Comparison of ENCODE assay signal across 11 cellular contexts in genomic region chr20:437787-438486, GRCh38. TPM values are rescaled to one million over a fixed set of nuclear protein-coding genes. Genes with fewer than 3 reads are reported as not detected.
A peak's percentile ranks its signal among the peaks of the same experiment; 100 is the strongest.
DNase-seq lines count a peak whose midpoint lies in the region; ATAC-seq and TF ChIP-seq lines count a peak whose summit lies in the region.
"Had no signal": no experiment of that assay in that cellular context is flagged by ENCODE, and none has a peak within 500 bp of the region (broad histone marks: within the 10 kb centered on the region; RNA-seq: fewer than 3 reads in every experiment).

No MANE protein-coding gene starts in this region.

- no peak for TF ChIP-seq CTCF in osteocyte (IDR thresholded peaks at IDR 0.05)

- peaks cover 17 to 78% (median 55%) of the 10 kb centered on the region in 4 donors for H3K4me1 Mint-ChIP-seq in CD4-positive, CD25-positive, alpha-beta regulatory T cell
- peaks cover 36% of the 10 kb centered on the region for H3K4me1 Mint-ChIP-seq in activated T-helper 17 cell treated with anti-CD3 and anti-CD28 coated beads, Interleukin-2, amount 50 U/mL, for 72 hours
- peaks cover 39 to 66% (median 65%) of the 10 kb centered on the region in 4 donors for H3K4me1 Mint-ChIP-seq in naive thymus-derived CD8-positive, alpha-beta T cell
- H3K4me1 Mint-ChIP-seq in osteocyte (ENCODE audit: unreplicated experiment): no peaks in the 10 kb centered on the region

- peak overlapping the region; percentile 77 to 90 (median 84) for H3K4me3 Mint-ChIP-seq in CD4-positive, CD25-positive, alpha-beta regulatory T cell
- H3K4me3 Mint-ChIP-seq in activated T-helper 17 cell treated with anti-CD3 and anti-CD28 coated beads, Interleukin-2, amount 50 U/mL, for 72 hours: peak overlapping the region; percentile 76
- peak overlapping the region; percentile 66 to 90 (median 80) for H3K4me3 Mint-ChIP-seq in naive thymus-derived CD8-positive, alpha-beta T cell
- H3K4me3 Mint-ChIP-seq in osteocyte (ENCODE audit: unreplicated experiment): no peak overlapping the region
- H3K4me3 Mint-ChIP-seq: neural crest cell, WTC11 had no signal

- H3K27ac ChIP-seq in CD4-positive, CD25-positive, alpha-beta regulatory T cell (ENCODE audit: insufficient read depth, low read length, poor library complexity, severe bottlenecking): peak overlapping the region; percentile 55

- peaks cover 44% of the 10 kb centered on the region for H3K36me3 ChIP-seq in CD4-positive, CD25-positive, alpha-beta regulatory T cell (ENCODE audit: control insufficient read depth, insufficient read depth, low read length)

- no peaks in the 10 kb centered on the region for H3K9me3 Mint-ChIP-seq in CD4-positive, CD25-positive, alpha-beta regulatory T cell
- H3K9me3 Mint-ChIP-seq in activated T-helper 17 cell treated with anti-CD3 and anti-CD28 coated beads, Interleukin-2, amount 50 U/mL, for 72 hours: no peaks in the 10 kb centered on the region
- H3K9me3 Mint-ChIP-seq in naive thymus-derived CD8-positive, alpha-beta T cell: no peaks in the 10 kb centered on the region
- H3K9me3 Mint-ChIP-seq in osteocyte (ENCODE audit: unreplicated experiment): no peaks in the 10 kb centered on the region
- H3K9me3 Mint-ChIP-seq: neural crest cell, WTC11 had no signal

- H3K27ac Mint-ChIP-seq in CD4-positive, CD25-positive, alpha-beta regulatory T cell: peak overlapping the region; percentile 44 to 95 (median 51)
- peak overlapping the region; percentile 61 for H3K27ac Mint-ChIP-seq in activated T-helper 17 cell treated with anti-CD3 and anti-CD28 coated beads, Interleukin-2, amount 50 U/mL, for 72 hours
- H3K27ac Mint-ChIP-seq in naive thymus-derived CD8-positive, alpha-beta T cell: peak overlapping the region in 5 of 10 donors; percentile 49 to 79 (median 71)
- no peak overlapping the region for H3K27ac Mint-ChIP-seq in osteocyte (ENCODE audit: unreplicated experiment)
- H3K27ac Mint-ChIP-seq: WTC11 had no signal

- no peaks in the 10 kb centered on the region for H3K27me3 Mint-ChIP-seq in CD4-positive, CD25-positive, alpha-beta regulatory T cell
- no peaks in the 10 kb centered on the region for H3K27me3 Mint-ChIP-seq in activated T-helper 17 cell treated with anti-CD3 and anti-CD28 coated beads, Interleukin-2, amount 50 U/mL, for 72 hours
- H3K27me3 Mint-ChIP-seq in naive thymus-derived CD8-positive, alpha-beta T cell: no peaks in the 10 kb centered on the region
- H3K27me3 Mint-ChIP-seq in osteocyte (ENCODE audit: unreplicated experiment): no peaks in the 10 kb centered on the region

- H3K9me3 ChIP-seq in CD4-positive, CD25-positive, alpha-beta regulatory T cell (ENCODE audit: control insufficient read depth in 2 of 2, low read length in 2 of 2): no peaks in the 10 kb centered on the region

- in situ Hi-C loops in KBM-7 (cut with MboI; ENCODE audit: low pct_unique_long_range_greater_than_20kb, low sequenced_read_pairs): no loop called here

- no peaks in the 10 kb centered on the region for H3K27me3 ChIP-seq in CD4-positive, CD25-positive, alpha-beta regulatory T cell (ENCODE audit: control insufficient read depth, insufficient read depth, low read length)

- POLR2A ChIA-PET in naive thymus-derived CD8-positive, alpha-beta T cell (lab: Charles Lee): interaction anchor here (0.6 to 2.0 kb wide), 7 partner anchors 24 to 83 kb away, joined by 3 to 13 read pairs (median 3); partner anchors contain the start of genes RBCK1 and TBC1D20

- peak overlapping the region; percentile 66 for H3K4me3 ChIP-seq in CD4-positive, CD25-positive, alpha-beta regulatory T cell (ENCODE audit: low read depth, low read length)

- peak in 1 of 3 donors; percentile 17 for DNase-seq in CD4-positive, CD25-positive, alpha-beta regulatory T cell
- DNase-seq in KBM-7 (peak; percentile 12), osteocyte (ENCODE audit: extremely low spot score, unreplicated experiment) (no peak), SHP77 treated with DMSO at 0.1 percent for 48 hours (lab: John Stamatoyannopoulos, UW) (no peak), anterior cingulate cortex (lab: John Stamatoyannopoulos, UW) (no peak)
- DNase-seq in naive thymus-derived CD8-positive, alpha-beta T cell: peak in 2 of 10 donors; percentile 7 to 20
- DNase-seq: NCI-H226 had no signal

- peaks cover 29% of the 10 kb centered on the region for H3K36me3 Mint-ChIP-seq in CD4-positive, CD25-positive, alpha-beta regulatory T cell
- peaks cover 100% of the 10 kb centered on the region for H3K36me3 Mint-ChIP-seq in activated T-helper 17 cell treated with anti-CD3 and anti-CD28 coated beads, Interleukin-2, amount 50 U/mL, for 72 hours (ENCODE audit: low read depth)
- H3K36me3 Mint-ChIP-seq in naive thymus-derived CD8-positive, alpha-beta T cell: peaks cover 8 to 62% (median 39%) of the 10 kb centered on the region in 3 donors
- H3K36me3 Mint-ChIP-seq in osteocyte (ENCODE audit: unreplicated experiment): peaks cover 48% of the 10 kb centered on the region

- peaks cover 50% of the 10 kb centered on the region for H3K4me1 ChIP-seq in CD4-positive, CD25-positive, alpha-beta regulatory T cell (ENCODE audit: control insufficient read depth, insufficient read depth, low read length, poor library complexity, severe bottlenecking)

- ATAC-seq in CD4-positive, CD25-positive, alpha-beta regulatory T cell (ENCODE audit: low read depth in 2 of 2): no peak
- ATAC-seq in activated T-helper 17 cell treated with anti-CD3 and anti-CD28 coated beads, Interleukin-2, amount 50 U/mL, for 72 hours (replicated peaks): no peak
- peak; percentile 14 to 19 for ATAC-seq in naive thymus-derived CD8-positive, alpha-beta T cell
- no peak for ATAC-seq in GM21576 (IDR thresholded peaks at IDR 0.05; ENCODE audit: unreplicated experiment)
- ATAC-seq: WTC11 had no signal

RNA-seq across cellular contexts. Expression of gene TBC1D20, which starts 24.4 kb away (rescaled TPM):
- 30.2 TPM for total RNA-seq in CD4-positive, CD25-positive, alpha-beta regulatory T cell
- 10 to 100 TPM; 16.4 to 23.2 (median 18.2) TPM for polyA plus RNA-seq in CD4-positive, CD25-positive, alpha-beta regulatory T cell
- total RNA-seq in activated T-helper 17 cell treated with anti-CD3 and anti-CD28 coated beads, Interleukin-2, amount 50 U/mL, for 72 hours: 10 to 100 TPM; 20.5 to 21.9 TPM
- 10 to 100 TPM; 33.6 to 36.6 TPM for total RNA-seq in naive thymus-derived CD8-positive, alpha-beta T cell
- polyA plus RNA-seq in naive thymus-derived CD8-positive, alpha-beta T cell: 10 to 100 TPM; 13.8 to 20.8 (median 19.0) TPM
- 52.8 and 54.1 TPM in 2 replicates for total RNA-seq in osteocyte

RNA-seq across cellular contexts. Expression of gene RBCK1, which starts 29.8 kb away (rescaled TPM):
- 93.9 TPM for total RNA-seq in CD4-positive, CD25-positive, alpha-beta regulatory T cell
- 100 to 1,000 TPM in 1 of 4 donors, 10 to 100 TPM in 3; 87.5 to 115 (median 91.8) TPM for polyA plus RNA-seq in CD4-positive, CD25-positive, alpha-beta regulatory T cell
- total RNA-seq in activated T-helper 17 cell treated with anti-CD3 and anti-CD28 coated beads, Interleukin-2, amount 50 U/mL, for 72 hours: 10 to 100 TPM; 81.9 to 84.0 TPM
- total RNA-seq in naive thymus-derived CD8-positive, alpha-beta T cell: 100 to 1,000 TPM; 108 to 116 TPM
- 10 to 100 TPM; 65.3 to 82.2 (median 75.7) TPM for polyA plus RNA-seq in naive thymus-derived CD8-positive, alpha-beta T cell
- total RNA-seq in osteocyte: 103 and 119 TPM in 2 replicates

RNA-seq across cellular contexts. Expression of gene TRIB3, which starts 57.4 kb away (rescaled TPM):
- 6.0 TPM for total RNA-seq in CD4-positive, CD25-positive, alpha-beta regulatory T cell
- 10 to 100 TPM; 15.0 to 22.6 (median 19.6) TPM for polyA plus RNA-seq in CD4-positive, CD25-positive, alpha-beta regulatory T cell
- 10 to 100 TPM; 13.4 to 20.0 TPM for total RNA-seq in activated T-helper 17 cell treated with anti-CD3 and anti-CD28 coated beads, Interleukin-2, amount 50 U/mL, for 72 hours
- 1 to 10 TPM; 8.7 to 8.9 TPM for total RNA-seq in naive thymus-derived CD8-positive, alpha-beta T cell
- 1 to 10 TPM; 5.5 to 6.5 (median 6.2) TPM for polyA plus RNA-seq in naive thymus-derived CD8-positive, alpha-beta T cell
- 49.1 and 62.6 TPM in 2 replicates for total RNA-seq in osteocyte

Comparison
In these comparisons a context has a peak if more than half of its experiments do, and no peak if none do; other contexts are left out.
1. ATAC-seq: peak in naive thymus-derived CD8-positive, alpha-beta T cell (2 of 2); none in CD4-positive, CD25-positive, alpha-beta regulatory T cell (0 of 2), activated T-helper 17 cell treated with anti-CD3 and anti-CD28 coated beads, Interleukin-2, amount 50 U/mL, for 72 hours (single experiment) and GM21576 (single experiment).